ENCODE assay signal across 20 cellular contexts in genomic region chrX:41303013-41303412, GRCh38. TPM values are rescaled to one million over a fixed set of nuclear protein-coding genes. Genes with fewer than 3 reads are reported as not detected.
DNase-seq lines count a peak whose midpoint lies in the region; ATAC-seq and TF ChIP-seq lines count a peak whose summit lies in the region.
"Had no signal": no experiment of that assay in that cellular context is flagged by ENCODE, and none has a peak within 500 bp of the region (broad histone marks: within the 10 kb centered on the region; RNA-seq: fewer than 3 reads in every experiment).

No MANE protein-coding gene starts in this region.

- H3K27ac Mint-ChIP-seq in Caco-2 (ENCODE audit: unreplicated experiment) (peak overlapping the region; percentile 38), nephron progenitor cell (peak overlapping the region; percentile 82)
- H3K27ac Mint-ChIP-seq in stimulated activated naive B cell treated with anti-CD40 and anti-IgM and Interleukin-4, amounts not matched to agents 10 μg/mL and 1 μg/mL and 100 μg/mL, for 72 hours, result no peak overlapping the region
- H3K27ac Mint-ChIP-seq: activated naive CD8-positive, alpha-beta T cell treated with anti-CD3 and anti-CD28 coated beads for 36 hours; activated T-helper 17 cell treated with anti-CD3 and anti-CD28 coated beads, Interleukin-2, amount 50 U/mL, for 72 hours; CD8-positive, alpha-beta T cell; stimulated activated memory B cell treated with anti-CD40 and anti-IgM and Interleukin-4, amounts not matched to agents 10 μg/mL and 1 μg/mL and 100 μg/mL, for 72 hours; T-helper 1 cell treated with Interleukin-12 subunit alpha and Interleukin-12 subunit beta and Interleukin-4 antibody, amounts not matched to agents 30 μg/mL and 1 μg/mL, for 36 hours had no signal

- H3K27me3 Mint-ChIP-seq in Caco-2 (ENCODE audit: insufficient read depth, unreplicated experiment) (no peaks in the 10 kb centered on the region), nephron progenitor cell (ENCODE audit: low read depth, poor library complexity) (no peaks in the 10 kb centered on the region)
- peaks cover 0 to 11% of the 10 kb centered on the region in 2 donors for H3K27me3 Mint-ChIP-seq in stimulated activated naive B cell treated with anti-CD40 and anti-IgM and Interleukin-4, amounts not matched to agents 10 μg/mL and 1 μg/mL and 100 μg/mL, for 72 hours
- H3K27me3 Mint-ChIP-seq: activated naive CD8-positive, alpha-beta T cell treated with anti-CD3 and anti-CD28 coated beads for 36 hours; activated T-helper 17 cell treated with anti-CD3 and anti-CD28 coated beads, Interleukin-2, amount 50 U/mL, for 72 hours; stimulated activated memory B cell treated with anti-CD40 and anti-IgM and Interleukin-4, amounts not matched to agents 10 μg/mL and 1 μg/mL and 100 μg/mL, for 72 hours had no signal

- TF ChIP-seq CTCF in Caco-2 (IDR thresholded peaks at IDR 0.05; ENCODE audit: insufficient read depth in 1 of 2, low read depth in 1 of 2, low read length in 1 of 2, severe bottlenecking in 1 of 2, unreplicated experiment in 1 of 2) (no peak), nephron progenitor cell (IDR thresholded peaks at IDR 0.05) (no peak)

- POLR2A ChIA-PET in Caco-2 (lab: Charles Lee), result no interaction called here

- H3K27me3 ChIP-seq in Caco-2 (replicated peaks; ENCODE audit: control insufficient read depth, insufficient read depth, low read length), result no peaks in the 10 kb centered on the region
- no peaks in the 10 kb centered on the region for H3K27me3 ChIP-seq in MG63
- H3K27me3 ChIP-seq: brain microvascular endothelial cell, colonic mucosa had no signal

- H3K4me3 ChIP-seq in Caco-2 (ENCODE audit: low read depth, low read length) (no peak overlapping the region), MG63 (no peak overlapping the region)
- H3K4me3 ChIP-seq: colonic mucosa, thoracic aorta had no signal

- no TSS peak for BruUV-seq in Caco-2 (replicated peaks; lab: Mats Ljungman, UMichigan)

- DNase-seq in Caco-2, result no peak
- DNase-seq in MG63, result peak; percentile 10
- DNase-seq in nephron progenitor cell, result no peak
- DNase-seq in DMS53 (lab: John Stamatoyannopoulos, UW), result no peak
- DNase-seq in activated CD4-positive, alpha-beta T cell treated with anti-CD3 and anti-CD28 coated beads, Interleukin-2, amount 50 U/mL, for 48 hours, result no peak
- no peak for DNase-seq in stimulated activated naive B cell treated with anti-CD40 and anti-IgM and Interleukin-4, amounts not matched to agents 10 μg/mL and 1 μg/mL and 100 μg/mL, for 72 hours
- no peak for DNase-seq in activated CD4-positive, CD25-positive, alpha-beta regulatory T cell (lab: John Stamatoyannopoulos, UW)
- DNase-seq: activated naive CD8-positive, alpha-beta T cell treated with anti-CD3 and anti-CD28 coated beads for 36 hours; brain microvascular endothelial cell; CD8-positive, alpha-beta T cell; colonic mucosa; foreskin melanocyte; Kasumi-1; NCI-H524; SHP77 treated with DMSO at 0.1 percent for 48 hours had no signal

- peak; percentile 55 for ATAC-seq in esophagus mucosa
- ATAC-seq in stimulated activated naive B cell treated with anti-CD40 and anti-IgM and Interleukin-4, amounts not matched to agents 10 μg/mL and 1 μg/mL and 100 μg/mL, for 72 hours (replicated peaks), result no peak
- ATAC-seq: activated T-helper 17 cell treated with anti-CD3 and anti-CD28 coated beads, Interleukin-2, amount 50 U/mL, for 72 hours; CD8-positive, alpha-beta T cell; stimulated activated memory B cell treated with anti-CD40 and anti-IgM and Interleukin-4, amounts not matched to agents 10 μg/mL and 1 μg/mL and 100 μg/mL, for 72 hours had no signal

- CTCF ChIA-PET in Caco-2 (lab: Charles Lee), result interaction anchor here (0.6 kb wide), 1 partner anchor 122 kb away, joined by 4 read pairs; no protein-coding TSS in a partner anchor

- no peak overlapping the region for H3K4me3 Mint-ChIP-seq in Caco-2 (ENCODE audit: unreplicated experiment)
- peak overlapping the region; percentile 6 for H3K4me3 Mint-ChIP-seq in nephron progenitor cell
- H3K4me3 Mint-ChIP-seq in stimulated activated naive B cell treated with anti-CD40 and anti-IgM and Interleukin-4, amounts not matched to agents 10 μg/mL and 1 μg/mL and 100 μg/mL, for 72 hours, result no peak overlapping the region
- H3K4me3 Mint-ChIP-seq: activated naive CD8-positive, alpha-beta T cell treated with anti-CD3 and anti-CD28 coated beads for 36 hours; activated T-helper 17 cell treated with anti-CD3 and anti-CD28 coated beads, Interleukin-2, amount 50 U/mL, for 72 hours; CD8-positive, alpha-beta T cell; stimulated activated memory B cell treated with anti-CD40 and anti-IgM and Interleukin-4, amounts not matched to agents 10 μg/mL and 1 μg/mL and 100 μg/mL, for 72 hours; T-helper 1 cell treated with Interleukin-12 subunit alpha and Interleukin-12 subunit beta and Interleukin-4 antibody, amounts not matched to agents 30 μg/mL and 1 μg/mL, for 36 hours had no signal

- H3K36me3 Mint-ChIP-seq in Caco-2 (ENCODE audit: insufficient read depth, unreplicated experiment), result no peaks in the 10 kb centered on the region
- no peaks in the 10 kb centered on the region for H3K36me3 Mint-ChIP-seq in nephron progenitor cell (ENCODE audit: low read depth)
- no peaks in the 10 kb centered on the region for H3K36me3 Mint-ChIP-seq in stimulated activated naive B cell treated with anti-CD40 and anti-IgM and Interleukin-4, amounts not matched to agents 10 μg/mL and 1 μg/mL and 100 μg/mL, for 72 hours
- H3K36me3 Mint-ChIP-seq: activated naive CD8-positive, alpha-beta T cell treated with anti-CD3 and anti-CD28 coated beads for 36 hours; CD8-positive, alpha-beta T cell; stimulated activated memory B cell treated with anti-CD40 and anti-IgM and Interleukin-4, amounts not matched to agents 10 μg/mL and 1 μg/mL and 100 μg/mL, for 72 hours had no signal

- H3K9me3 ChIP-seq in Caco-2, result no peaks in the 10 kb centered on the region
- no peaks in the 10 kb centered on the region for H3K9me3 ChIP-seq in MG63
- H3K9me3 ChIP-seq: colonic mucosa, thoracic aorta had no signal

- H3K4me1 Mint-ChIP-seq in Caco-2 (ENCODE audit: low read depth, unreplicated experiment) (peaks cover 16% of the 10 kb centered on the region), nephron progenitor cell (peaks cover 38% of the 10 kb centered on the region)
- H3K4me1 Mint-ChIP-seq in stimulated activated naive B cell treated with anti-CD40 and anti-IgM and Interleukin-4, amounts not matched to agents 10 μg/mL and 1 μg/mL and 100 μg/mL, for 72 hours, result peaks cover 14% of the 10 kb centered on the region in 2 donors
- H3K4me1 Mint-ChIP-seq: activated naive CD8-positive, alpha-beta T cell treated with anti-CD3 and anti-CD28 coated beads for 36 hours; activated T-helper 17 cell treated with anti-CD3 and anti-CD28 coated beads, Interleukin-2, amount 50 U/mL, for 72 hours had no signal

- H3K4me1 ChIP-seq in Caco-2, result no peaks in the 10 kb centered on the region; the same call in 1 of the 2 replicates
- H3K4me1 ChIP-seq: colonic mucosa had no signal

- H3K36me3 ChIP-seq in Caco-2 (ENCODE audit: control insufficient read depth, insufficient read depth, low read length) (no peaks in the 10 kb centered on the region), MG63 (no peaks in the 10 kb centered on the region)
- H3K36me3 ChIP-seq: brain microvascular endothelial cell, colonic mucosa, thoracic aorta had no signal

- no peaks in the 10 kb centered on the region for H3K9me3 Mint-ChIP-seq in Caco-2 (ENCODE audit: unreplicated experiment)
- peaks cover 31% of the 10 kb centered on the region for H3K9me3 Mint-ChIP-seq in nephron progenitor cell
- H3K9me3 Mint-ChIP-seq in stimulated activated naive B cell treated with anti-CD40 and anti-IgM and Interleukin-4, amounts not matched to agents 10 μg/mL and 1 μg/mL and 100 μg/mL, for 72 hours, result no peaks in the 10 kb centered on the region
- H3K9me3 Mint-ChIP-seq: activated naive CD8-positive, alpha-beta T cell treated with anti-CD3 and anti-CD28 coated beads for 36 hours; activated T-helper 17 cell treated with anti-CD3 and anti-CD28 coated beads, Interleukin-2, amount 50 U/mL, for 72 hours; CD8-positive, alpha-beta T cell; stimulated activated memory B cell treated with anti-CD40 and anti-IgM and Interleukin-4, amounts not matched to agents 10 μg/mL and 1 μg/mL and 100 μg/mL, for 72 hours; T-helper 1 cell treated with Interleukin-12 subunit alpha and Interleukin-12 subunit beta and Interleukin-4 antibody, amounts not matched to agents 30 μg/mL and 1 μg/mL, for 36 hours had no signal

- intact Hi-C loops in Caco-2 (cut with micrococcal nuclease; ENCODE audit: unreplicated experiment), result no loop called here

RNA-seq across cellular contexts. Expression of gene DDX3X, which starts 30.9 kb away (rescaled TPM):
- total RNA-seq in Caco-2 (2022) (281 and 302 TPM in 2 replicates), esophagus mucosa (200 TPM)
- 94.9 and 143 TPM in 2 replicates for total RNA-seq in MG63 (2014; rRNA removed; shearing (Covaris generic); ENCODE audit: low replicate concordance)
